Comparison of ENCODE assay signal across 6 cellular contexts in genomic region chr3:125762601-125763000, GRCh38.
DNase-seq lines count a peak whose midpoint lies in the region; ATAC-seq and TF ChIP-seq lines count a peak whose summit lies in the region.
"Not testable (repeated sequence)": the region's sequence is repeated elsewhere in the genome, so short reads cannot be mapped to it uniquely, and the experiment has no call there.

No MANE protein-coding gene starts in this region.

- not testable (repeated sequence) for H3K4me3 ChIP-seq in GM12865 (ENCODE audit: low read depth, low read length)

- not testable (repeated sequence) for TF ChIP-seq CTCF in GM12865 (IDR thresholded peaks at IDR 0.05; ENCODE audit: insufficient read depth, low read depth, low read length, missing control alignments)

- H3K27me3 Mint-ChIP-seq in activated CD8-positive, alpha-beta memory T cell treated with anti-CD3 and anti-CD28 coated beads, Interleukin-2, amount 10 ng/mL, durations not matched to agents 7 days and 5 days: peaks cover 57% of the 10 kb centered on the region
- H3K27me3 Mint-ChIP-seq in effector memory CD8-positive, alpha-beta T cell: peaks cover 0 to 53% of the 10 kb centered on the region in 2 donors
- peaks cover 6 to 12% (median 8%) of the 10 kb centered on the region in 3 donors for H3K27me3 Mint-ChIP-seq in immature natural killer cell (ENCODE audit: low read depth in 3 of 3)

- H3K36me3 Mint-ChIP-seq in activated CD8-positive, alpha-beta memory T cell treated with anti-CD3 and anti-CD28 coated beads, Interleukin-2, amount 10 ng/mL, durations not matched to agents 7 days and 5 days; effector memory CD8-positive, alpha-beta T cell (ENCODE audit: insufficient read depth); immature natural killer cell; stimulated activated effector memory CD8-positive, alpha-beta T cell treated with anti-CD3 and anti-CD28 coated beads, Interleukin-12 subunit alpha, Interleukin-12 subunit beta, amount 100 ng/mL, for 72 hours: not testable (repeated sequence)

- CTCF ChIA-PET in activated CD8-positive, alpha-beta memory T cell treated with anti-CD3 and anti-CD28 coated beads, Interleukin-2, amount 10 ng/mL, durations not matched to agents 7 days and 5 days (lab: Charles Lee): not testable (repeated sequence)

- H3K9me3 Mint-ChIP-seq in activated CD8-positive, alpha-beta memory T cell treated with anti-CD3 and anti-CD28 coated beads, Interleukin-2, amount 10 ng/mL, durations not matched to agents 7 days and 5 days (ENCODE audit: low read depth); effector memory CD8-positive, alpha-beta T cell; immature natural killer cell; stimulated activated effector memory CD8-positive, alpha-beta T cell treated with anti-CD3 and anti-CD28 coated beads, Interleukin-12 subunit alpha, Interleukin-12 subunit beta, amount 100 ng/mL, for 72 hours: not testable (repeated sequence)

- H3K4me3 Mint-ChIP-seq in activated CD8-positive, alpha-beta memory T cell treated with anti-CD3 and anti-CD28 coated beads, Interleukin-2, amount 10 ng/mL, durations not matched to agents 7 days and 5 days: peak overlapping the region; percentile 9
- peak overlapping the region; percentile 61 to 67 for H3K4me3 Mint-ChIP-seq in effector memory CD8-positive, alpha-beta T cell
- peak overlapping the region in 2 of 5 donors; percentile 20 to 21 for H3K4me3 Mint-ChIP-seq in immature natural killer cell
- H3K4me3 Mint-ChIP-seq in stimulated activated effector memory CD8-positive, alpha-beta T cell treated with anti-CD3 and anti-CD28 coated beads, Interleukin-12 subunit alpha, Interleukin-12 subunit beta, amount 100 ng/mL, for 72 hours: peak overlapping the region; percentile 30

- peaks cover 22% of the 10 kb centered on the region for H3K4me1 Mint-ChIP-seq in activated CD8-positive, alpha-beta memory T cell treated with anti-CD3 and anti-CD28 coated beads, Interleukin-2, amount 10 ng/mL, durations not matched to agents 7 days and 5 days
- peaks cover 15 to 16% of the 10 kb centered on the region in 2 donors for H3K4me1 Mint-ChIP-seq in effector memory CD8-positive, alpha-beta T cell (ENCODE audit: low read depth in 2 of 2)
- peaks cover 10 to 12% of the 10 kb centered on the region in 2 donors for H3K4me1 Mint-ChIP-seq in immature natural killer cell
- not testable (repeated sequence) for H3K4me1 Mint-ChIP-seq in stimulated activated effector memory CD8-positive, alpha-beta T cell treated with anti-CD3 and anti-CD28 coated beads, Interleukin-12 subunit alpha, Interleukin-12 subunit beta, amount 100 ng/mL, for 72 hours

- H3K27ac Mint-ChIP-seq in activated CD8-positive, alpha-beta memory T cell treated with anti-CD3 and anti-CD28 coated beads, Interleukin-2, amount 10 ng/mL, durations not matched to agents 7 days and 5 days: peak overlapping the region; percentile 43
- peak overlapping the region in 1 of 2 donors; percentile 88 for H3K27ac Mint-ChIP-seq in effector memory CD8-positive, alpha-beta T cell
- H3K27ac Mint-ChIP-seq in immature natural killer cell: peak overlapping the region in 2 of 6 donors; percentile 25 to 40
- peak overlapping the region; percentile 52 for H3K27ac Mint-ChIP-seq in stimulated activated effector memory CD8-positive, alpha-beta T cell treated with anti-CD3 and anti-CD28 coated beads, Interleukin-12 subunit alpha, Interleukin-12 subunit beta, amount 100 ng/mL, for 72 hours

- DNase-seq in GM12865 (ENCODE audit: low read depth) (peak; percentile 19), NCI-H1694 (lab: John Stamatoyannopoulos, UW) (peak; percentile 2), immature natural killer cell (peak in 2 of 3 donors; percentile 16 to 31)
- DNase-seq in activated CD8-positive, alpha-beta memory T cell treated with anti-CD3 and anti-CD28 coated beads, Interleukin-2, amount 10 ng/mL, durations not matched to agents 7 days and 5 days: peak; percentile 53
- DNase-seq in effector memory CD8-positive, alpha-beta T cell: not testable (repeated sequence)
- peak in 1 of 2 donors; percentile 58 for DNase-seq in stimulated activated effector memory CD8-positive, alpha-beta T cell treated with anti-CD3 and anti-CD28 coated beads, Interleukin-12 subunit alpha, Interleukin-12 subunit beta, amount 100 ng/mL, for 72 hours (ENCODE audit: low spot score in 2 of 2)

- not testable (repeated sequence) for ATAC-seq in activated CD8-positive, alpha-beta memory T cell treated with anti-CD3 and anti-CD28 coated beads, Interleukin-2, amount 10 ng/mL, durations not matched to agents 7 days and 5 days; effector memory CD8-positive, alpha-beta T cell (replicated peaks); stimulated activated effector memory CD8-positive, alpha-beta T cell treated with anti-CD3 and anti-CD28 coated beads, Interleukin-12 subunit alpha, Interleukin-12 subunit beta, amount 100 ng/mL, for 72 hours
